ENCODE assay signal across 1 cellular context in genomic region chr5:95873351-95873750, GRCh38.
TF ChIP-seq lines count a peak whose summit lies in the region.

No MANE protein-coding gene starts in this region.

TF ChIP-seq in liver, 16 proteins besides CTCF, POLR2A, EP300 and RAD21 (continued from another document):
- TF ChIP-seq REST (IDR thresholded peaks at IDR 0.05): no peak
- TF ChIP-seq EGR1 (IDR thresholded peaks at IDR 0.05; ENCODE audit: low read depth in 2 of 2): peak in 1 of 2 donors; percentile 19
- TF ChIP-seq FOXA1 (IDR thresholded peaks at IDR 0.05): no peak
- peak; percentile 86 for TF ChIP-seq YY1 (IDR thresholded peaks at IDR 0.05)
- peak; percentile 64 for TF ChIP-seq MAX (IDR thresholded peaks at IDR 0.05)
- TF ChIP-seq GABPA (IDR thresholded peaks at IDR 0.05 in 1 of 2, conservative IDR thresholded peaks at IDR 0.05 in 1 of 2): peak in 1 of 2 donors; percentile 27
- peak; percentile 55 to 75 for TF ChIP-seq JUND (IDR thresholded peaks at IDR 0.05)
- TF ChIP-seq HNF4A (conservative IDR thresholded peaks at IDR 0.05): peak; percentile 99
- TF ChIP-seq NR2F2 (IDR thresholded peaks at IDR 0.05): peak; percentile 15
